16 cellular contexts compared by ENCODE assay signal in genomic region chr6:12336121-12336971, GRCh38. TPM values are rescaled to one million over a fixed set of nuclear protein-coding genes. Genes with fewer than 3 reads are reported as not detected.
DNase-seq lines count a peak whose midpoint lies in the region; ATAC-seq, FAIRE-seq and TF ChIP-seq lines count a peak whose summit lies in the region.
"Had no signal": no experiment of that assay in that cellular context is flagged by ENCODE, and none has a peak within 500 bp of the region (broad histone marks: within the 10 kb centered on the region; RNA-seq: fewer than 3 reads in every experiment).

No MANE protein-coding gene starts in this region.

- H4K20me1 ChIP-seq in GM12878 (ENCODE audit: control insufficient read depth, insufficient read depth) = no peaks in the 10 kb centered on the region
- H4K20me1 ChIP-seq: BLaER1 had no signal

- DNase-seq in GM12878 (ENCODE audit: low read depth, low spot score) = no peak
- DNase-seq in renal cortical epithelial cell (ENCODE audit: low read depth) = peak; percentile 65
- DNase-seq in T-helper 9 cell = no peak
- DNase-seq in SIG-M5 treated with dmso at 0.1 percent for 504 hours (lab: John Stamatoyannopoulos, UW; ENCODE audit: unreplicated experiment) = no peak
- DNase-seq: adrenal gland, DMS53, immature natural killer cell, sigmoid colon had no signal

- H3K4me1 ChIP-seq in GM12878 (ENCODE audit: control insufficient read depth, insufficient read depth, low read length) = peaks cover 21% of the 10 kb centered on the region
- H3K4me1 ChIP-seq: adrenal gland, gastroesophageal sphincter had no signal

- FAIRE-seq in GM12878 (lab: Jason Lieb, UNC) = no peak

- peak overlapping the region; percentile 5; the same call in 1 of the 2 replicates for H3K4me2 ChIP-seq in GM12878 (ENCODE audit: control insufficient read depth, insufficient read depth)
- H3K4me2 ChIP-seq: BLaER1 had no signal

- RAD21 ChIA-PET in GM12878 (lab: Charles Lee; ENCODE audit: unreplicated experiment) = interaction anchor here (0.9 to 8.0 kb wide), 22 partner anchors 8 to 1148 kb away, joined by 3 to 152 read pairs (median 5); partner anchors contain the start of gene EDN1

- SMC1A ChIA-PET in GM12878 (lab: Charles Lee; ENCODE audit: uncharacterized antibody, unreplicated experiment) = interaction anchor here (1.0 to 8.6 kb wide), 14 partner anchors 11 to 269 kb away, joined by 3 to 270 read pairs (median 28); partner anchors contain the start of gene EDN1

- CTCF ChIA-PET in GM12878 (lab: Yijun Ruan, JAX) = interaction anchor here (0.6 to 4.8 kb wide), 16 partner anchors 12 to 266 kb away, joined by 3 to 81 read pairs (median 12); partner anchors contain the start of gene EDN1

- H2AFZ ChIP-seq in GM12878 (ENCODE audit: control insufficient read depth, low read depth, low read length) = peak overlapping the region; percentile 46

- H3K36me3 ChIP-seq in GM12878 (ENCODE audit: control insufficient read depth in 2 of 2, insufficient read depth in 2 of 2, low read length in 1 of 2) = no peaks in the 10 kb centered on the region
- H3K36me3 ChIP-seq: adrenal gland, BLaER1, gastroesophageal sphincter, sigmoid colon had no signal

- no peak overlapping the region for H3K9ac ChIP-seq in GM12878 (ENCODE audit: control insufficient read depth, insufficient read depth, low read length)
- H3K9ac ChIP-seq: BLaER1 had no signal

- intact Hi-C loops in GM12878 (cut with micrococcal nuclease; ENCODE audit: unreplicated experiment) = no loop called here

- ATAC-seq in GM19463 (IDR thresholded peaks at IDR 0.05; ENCODE audit: unreplicated experiment) (peak; percentile 50), HG03039 (IDR thresholded peaks at IDR 0.05; ENCODE audit: unreplicated experiment) (peak; percentile 63), GM12878 (peak; percentile 72), GM19328 (IDR thresholded peaks at IDR 0.05; ENCODE audit: unreplicated experiment) (no peak), GM21515 (IDR thresholded peaks at IDR 0.05; ENCODE audit: unreplicated experiment) (no peak)
- ATAC-seq: gastroesophageal sphincter had no signal

- no peak overlapping the region; the same call in 1 of the 2 replicates for H3K4me3 ChIP-seq in GM12878
- H3K4me3 ChIP-seq: adrenal gland, BLaER1, gastroesophageal sphincter, sigmoid colon had no signal

- BruUV-seq in GM12878 (replicated peaks; lab: Mats Ljungman, UMichigan) = TSS peak; percentile 80

- TF ChIP-seq CTCF in GM12878 (IDR thresholded peaks at IDR 0.05 in 2 of 3, conservative IDR thresholded peaks at IDR 0.05 in 1 of 3; ENCODE audit: control insufficient read depth in 2 of 3, extremely low read depth in 1 of 3, insufficient read depth in 1 of 3, low read depth in 3 of 3, low read length in 3 of 3) = no peak

- H3K27ac ChIP-seq in GM12878 (ENCODE audit: control insufficient read depth, insufficient read depth) = peak overlapping the region; percentile 38
- H3K27ac ChIP-seq: adrenal gland, BLaER1, gastroesophageal sphincter, RWPE1, sigmoid colon, VCaP had no signal

- no peak for TF ChIP-seq POLR2A in GM12878 (IDR thresholded peaks at IDR 0.05; ENCODE audit: low read depth, low read length)

- H3K79me2 ChIP-seq in GM12878 (ENCODE audit: control insufficient read depth, insufficient read depth, low read length) = no peaks in the 10 kb centered on the region

- POLR2A ChIA-PET in GM12878 (lab: Charles Lee) = interaction anchor here (0.8 to 4.7 kb wide), 12 partner anchors 13 to 681 kb away, joined by 3 to 29 read pairs (median 6); partner anchors contain the start of gene EDN1

- H3K27me3 ChIP-seq in GM12878 (replicated peaks in 1 of 2; ENCODE audit: control insufficient read depth in 2 of 2, insufficient read depth in 2 of 2, low read length in 1 of 2) = no peaks in the 10 kb centered on the region
- H3K27me3 ChIP-seq: adrenal gland, BLaER1 had no signal

- in situ Hi-C loops in GM12878 (cut with MboI) = no loop called here

- no peaks in the 10 kb centered on the region; the same call in 2 of the 3 replicates for H3K9me3 ChIP-seq in GM12878 (replicated peaks; ENCODE audit: control insufficient read depth, insufficient read depth, low read length)
- H3K9me3 ChIP-seq: adrenal gland, BLaER1, gastroesophageal sphincter, sigmoid colon had no signal

- TF ChIP-seq EP300 in GM12878 (IDR thresholded peaks at IDR 0.05; ENCODE audit: borderline replicate concordance in 1 of 2, control insufficient read depth in 1 of 2, low read depth in 2 of 2, low read length in 2 of 2) = peak in 1 of 2 experiments; percentile 45; a peak in 1 of 4 replicates

- TF ChIP-seq RAD21 in GM12878 (IDR thresholded peaks at IDR 0.05; ENCODE audit: insufficient read depth, low read depth, low read length) = no peak

- 62% methylated on average over 5 of the region's 5 CpGs for WGBS in GM12878 (ENCODE audit: insufficient coverage, insufficient replicate concordance, low lambda C conversion rate, missing lambda C conversion rate)

TF ChIP-seq in GM12878, 131 proteins besides CTCF, POLR2A, EP300 and RAD21 (continues in another document):
- TF ChIP-seq ATF2 (IDR thresholded peaks at IDR 0.05; ENCODE audit: low read length) (peak; percentile 81), RAD51 (IDR thresholded peaks at IDR 0.05) (no peak), PRDM15 (CRISPR knock-in tag; IDR thresholded peaks at IDR 0.05) (no peak), ATF7 (IDR thresholded peaks at IDR 0.05; ENCODE audit: low read depth) (peak; percentile 69; the same call in 1 of the 2 replicates), ESRRA (IDR thresholded peaks at IDR 0.05; ENCODE audit: low read length) (no peak), TBL1XR1 (IDR thresholded peaks at IDR 0.05; ENCODE audit: low read depth, low read length) (no peak), NBN (IDR thresholded peaks at IDR 0.05) (no peak), CHD2 (IDR thresholded peaks at IDR 0.05; ENCODE audit: borderline replicate concordance, low read depth, low read length) (no peak), ZNF217 (IDR thresholded peaks at IDR 0.05) (peak; percentile 16; the same call in 1 of the 2 replicates), LARP7 (IDR thresholded peaks at IDR 0.05) (no peak), RB1 (IDR thresholded peaks at IDR 0.05; ENCODE audit: borderline replicate concordance) (no peak), SMAD5 (IDR thresholded peaks at IDR 0.05; ENCODE audit: low read depth) (no peak), DPF2 (IDR thresholded peaks at IDR 0.05) (peak; percentile 79), BHLHE40 (IDR thresholded peaks at IDR 0.05; ENCODE audit: borderline replicate concordance in 1 of 2, low read depth in 2 of 2, low read length in 1 of 2) (no peak), SMC3 (IDR thresholded peaks at IDR 0.05; ENCODE audit: borderline replicate concordance, low read length) (no peak)

RNA-seq across cellular contexts. Expression of gene EDN1, which starts 46.2 kb away (rescaled TPM):
- 2.9 and 3.6 TPM in 2 replicates for total RNA-seq in GM12878 (2013; cell fraction: nucleolus; rRNA removed)
- total RNA-seq in GM12878 (2014; rRNA removed) (2.3 and 3.7 TPM in 2 replicates), GM12878 (2014; rRNA removed; fragmentation: Illumina TruSeq; extraction: Trizol) (4.1 and 4.2 TPM in 2 replicates), GM12878 (2021) (3.0 and 3.5 TPM in 2 replicates), renal cortical epithelial cell (77.8 and 82.5 TPM in 2 replicates)
- polyA plus RNA-seq in GM12878 (2011; ENCODE audit: low read depth) = 0.96 TPM
- polyA plus RNA-seq in GM12878 (2011; rRNA removed) (6.6 and 9.6 TPM in 2 replicates), GM12878 (2014; fragmentation: Illumina TruSeq; extraction: Trizol) (4.9 and 5.3 TPM in 2 replicates), GM12878 (2014; fragmentation: Nextera tagmentation; extraction: Ambion mirVana) (1 to 10 TPM; 2.0 to 2.5 TPM), GM12878 (2014; rRNA removed) (2.5 and 2.6 TPM in 2 replicates), GM12878 (2016; fragmentation: Nextera tagmentation; extraction: Ambion mirVana) (1 to 10 TPM; 2.9 to 3.4 TPM)
- polyA plus RNA-seq in GM12878 (2011; cell fraction: cytosol; rRNA removed) = 4.1 and 5.9 TPM in 2 replicates
- polyA plus RNA-seq in GM12878 (2011; cell fraction: nucleus; rRNA removed) = 9.2 and 10.0 TPM in 2 replicates
- polyA plus RNA-seq in GM12878 (2012) = 1.3 and 1.5 TPM in 2 replicates
- 4.6 and 6.6 TPM in 2 replicates for polyA minus RNA-seq in GM12878 (2011; rRNA and poly(A)+ RNA removed)
- polyA minus RNA-seq in GM12878 (2011; cell fraction: cytosol; rRNA and poly(A)+ RNA removed) = 2.3 and 4.1 TPM in 2 replicates
- 3.9 and 5.5 TPM in 2 replicates for polyA minus RNA-seq in GM12878 (2011; cell fraction: nucleus; rRNA and poly(A)+ RNA removed)
- polyA plus RNA-seq: immature natural killer cell had no signal

Comparison
In these comparisons a context has a peak if more than half of its experiments do, and no peak if none do; other contexts are left out.
1. ATAC-seq: peak in GM19463 (single experiment), HG03039 (single experiment) and GM12878 (single experiment); none in GM19328 (single experiment) and GM21515 (single experiment).
2. RNA of gene EDN1, which starts 46.2 kb away (total RNA-seq): 77.8 to 82.5 TPM in renal cortical epithelial cell; 2.3 to 4.2 TPM in GM12878; every median in the first group is over 10 times any median in the second.